ENCODE assay signal across 16 cellular contexts in genomic region chr1:54808443-54809207, GRCh38. TPM values are rescaled to one million over a fixed set of nuclear protein-coding genes. Genes with fewer than 3 reads are reported as not detected.
DNase-seq lines count a peak whose midpoint lies in the region; ATAC-seq and TF ChIP-seq lines count a peak whose summit lies in the region.
"Had no signal": no experiment of that assay in that cellular context is flagged by ENCODE, and none has a peak within 500 bp of the region (broad histone marks: within the 10 kb centered on the region; RNA-seq: fewer than 3 reads in every experiment).

No MANE protein-coding gene starts in this region.

- no peak for ATAC-seq in HG02981 (IDR thresholded peaks at IDR 0.05; ENCODE audit: unreplicated experiment)

- no peak overlapping the region for H3K4me3 ChIP-seq in mammary epithelial cell (replicated peaks in 1 of 3; ENCODE audit: insufficient read depth in 1 of 3, low read depth in 2 of 3, low read length in 3 of 3)
- H3K4me3 ChIP-seq: BLaER1 treated with 17β-estradiol and CSF1 and Interleukin-3, amounts not matched to agents 10 nM and 100 nM had no signal

- no peak overlapping the region for H3K9ac ChIP-seq in mammary epithelial cell (ENCODE audit: insufficient read depth, low read length)
- H3K9ac ChIP-seq: KMS-11 had no signal

- H3K4me1 Mint-ChIP-seq in MCF 10A (ENCODE audit: insufficient read depth, unreplicated experiment) = peaks cover 9% of the 10 kb centered on the region
- H3K4me1 Mint-ChIP-seq in immature natural killer cell = peaks cover 88 to 92% of the 10 kb centered on the region in 2 donors

- H3K9me3 ChIP-seq in mammary epithelial cell (replicated peaks; ENCODE audit: insufficient read depth, low read length) = no peaks in the 10 kb centered on the region
- H3K9me3 ChIP-seq: BLaER1 treated with 17β-estradiol and CSF1 and Interleukin-3, amounts not matched to agents 10 nM and 100 nM had no signal

- H3K4me3 Mint-ChIP-seq in MCF 10A (ENCODE audit: unreplicated experiment) (no peak overlapping the region), immature natural killer cell (peak overlapping the region; percentile 84 to 97 (median 91))

- no peaks in the 10 kb centered on the region for H4K20me1 ChIP-seq in mammary epithelial cell (ENCODE audit: insufficient read depth, low read length)
- H4K20me1 ChIP-seq: BLaER1 treated with 17β-estradiol and CSF1 and Interleukin-3, amounts not matched to agents 10 nM and 100 nM had no signal

- H3K27me3 Mint-ChIP-seq in MCF 10A (ENCODE audit: insufficient read depth, unreplicated experiment) (no peaks in the 10 kb centered on the region), immature natural killer cell (ENCODE audit: low read depth in 3 of 3) (peaks cover 0 to 13% (median 2%) of the 10 kb centered on the region in 3 donors)

- no peak overlapping the region for H3K4me2 ChIP-seq in mammary epithelial cell (ENCODE audit: insufficient read depth, low read depth, low read length)
- H3K4me2 ChIP-seq: KMS-11 had no signal

- BruUV-seq in MCF 10A (replicated peaks; lab: Mats Ljungman, UMichigan) (no TSS peak), mammary epithelial cell (replicated peaks; lab: Mats Ljungman, UMichigan) (no TSS peak)

- dilution Hi-C loops in mammary epithelial cell (cut with HindIII; ENCODE audit: low sequenced_read_pairs) = no loop called here

- H3K4me1 ChIP-seq in mammary epithelial cell (ENCODE audit: insufficient read depth, low read length) = peaks cover 17% of the 10 kb centered on the region

- no peaks in the 10 kb centered on the region for H3K9me3 Mint-ChIP-seq in MCF 10A (ENCODE audit: unreplicated experiment)
- no peaks in the 10 kb centered on the region for H3K9me3 Mint-ChIP-seq in immature natural killer cell
- H3K9me3 Mint-ChIP-seq: activated T-helper 2 cell treated with anti-CD3 and anti-CD28 coated beads, Interferon-gamma antibody, Interleukin-2, Interleukin-4, amounts not matched to agents 10 μg/mL and 5 μg/mL and 100 μg/mL, durations not matched to agents 14 hours and 24 hours and 36 hours had no signal

- no peaks in the 10 kb centered on the region for H3K79me2 ChIP-seq in mammary epithelial cell (ENCODE audit: insufficient read depth, low read length)

- peak; percentile 17 for TF ChIP-seq CTCF in MCF 10A (IDR thresholded peaks at IDR 0.05; ENCODE audit: unreplicated experiment)
- no peak for TF ChIP-seq CTCF in mammary epithelial cell (conservative IDR thresholded peaks at IDR 0.05 in 1 of 2, IDR thresholded peaks at IDR 0.05 in 1 of 2; ENCODE audit: extremely low read depth in 1 of 2, insufficient read depth in 1 of 2, low read depth in 1 of 2, low read length in 2 of 2)

- in situ Hi-C loops in mammary epithelial cell (cut with MboI; ENCODE audit: low sequenced_read_pairs in 2 of 2) = loop anchor here (10.0 to 25.0 kb wide), 4 partner anchors 314 to 946 kb away; partner anchors contain the start of genes TCEANC2 (in 1 of the 2) and TMEM59 (in 1 of the 2)

- no peak overlapping the region for H2AFZ ChIP-seq in mammary epithelial cell (ENCODE audit: low read depth, low read length)

- POLR2A ChIA-PET in MCF 10A (lab: Yijun Ruan, JAX) = no interaction called here

- DNase-seq in MCF 10A (ENCODE audit: unreplicated experiment) = no peak
- DNase-seq in mammary epithelial cell = no peak
- DNase-seq in amniotic epithelial cell (ENCODE audit: low read depth) = peak; percentile 24
- no peak for DNase-seq in immature natural killer cell
- DNase-seq in ureter (ENCODE audit: low spot score) = peak; percentile 25
- DNase-seq in activated CD4-positive, CD25-positive, alpha-beta regulatory T cell (lab: John Stamatoyannopoulos, UW) = no peak
- no peak for DNase-seq in NCI-H128 (lab: John Stamatoyannopoulos, UW; ENCODE audit: unreplicated experiment)
- DNase-seq: cortex of kidney, NCI-H2107, retina, RPMI8226 had no signal

- WGBS in mammary epithelial cell (ENCODE audit: low coverage, missing lambda C conversion rate) = 73% methylated on average over 8 of the region's 12 CpGs

- H3K36me3 Mint-ChIP-seq in MCF 10A (ENCODE audit: insufficient read depth, unreplicated experiment) (no peaks in the 10 kb centered on the region), immature natural killer cell (peaks cover 8 to 14% (median 10%) of the 10 kb centered on the region in 3 donors)

- H3K27ac Mint-ChIP-seq in MCF 10A (ENCODE audit: low read depth, unreplicated experiment) (no peak overlapping the region), immature natural killer cell (peak overlapping the region; percentile 94 to 99 (median 96))
- H3K27ac Mint-ChIP-seq: activated T-helper 2 cell treated with anti-CD3 and anti-CD28 coated beads, Interferon-gamma antibody, Interleukin-2, Interleukin-4, amounts not matched to agents 10 μg/mL and 5 μg/mL and 100 μg/mL, durations not matched to agents 14 hours and 24 hours and 36 hours had no signal

- H3K36me3 ChIP-seq in mammary epithelial cell (ENCODE audit: insufficient read depth, low read length) = no peaks in the 10 kb centered on the region
- H3K36me3 ChIP-seq: BLaER1 treated with 17β-estradiol and CSF1 and Interleukin-3, amounts not matched to agents 10 nM and 100 nM had no signal

- no peak overlapping the region for H3K27ac ChIP-seq in mammary epithelial cell (ENCODE audit: insufficient read depth, low read depth, low read length)
- H3K27ac ChIP-seq: KMS-11 had no signal

- CTCF ChIA-PET in MCF 10A (lab: Yijun Ruan, JAX) (interaction anchor here (0.6 to 1.7 kb wide), 9 partner anchors 13 to 277 kb away, joined by 3 to 6 read pairs (median 4); no protein-coding TSS in a partner anchor), mammary epithelial cell (lab: Charles Lee; ENCODE audit: low non-redundant PET) (no interaction called here)

- no peaks in the 10 kb centered on the region for H3K27me3 ChIP-seq in mammary epithelial cell (ENCODE audit: insufficient read depth, low read length)
- H3K27me3 ChIP-seq: BLaER1 treated with 17β-estradiol and CSF1 and Interleukin-3, amounts not matched to agents 10 nM and 100 nM had no signal

- intact Hi-C loops in MCF 10A (cut with micrococcal nuclease) = no loop called here
- intact Hi-C loops in mammary epithelial cell (cut with micrococcal nuclease) = no loop called here

RNA-seq across cellular contexts. Expression of gene TTC22, which starts 7.5 kb away (rescaled TPM):
- total RNA-seq in MCF 10A (2022) = 3.0 and 3.1 TPM in 2 replicates
- 10 to 100 TPM in 1 of 2 donors, 1 to 10 TPM in 1; 7.9 to 13.3 TPM for total RNA-seq in mammary epithelial cell
- 7.0 TPM for polyA plus RNA-seq in mammary epithelial cell
- 10.0 TPM for polyA minus RNA-seq in mammary epithelial cell
- 10 to 100 TPM in 1 of 3 donors, 1 to 10 TPM in 2; 5.2 to 13.7 (median 5.6) TPM for polyA plus RNA-seq in immature natural killer cell
- 14.9 TPM for total RNA-seq in ureter
- total RNA-seq: H4 had no signal

RNA-seq across cellular contexts. Expression of gene PARS2, which starts 44.3 kb away (rescaled TPM):
- total RNA-seq in MCF 10A (2022) (4.7 and 5.4 TPM in 2 replicates), mammary epithelial cell (10 to 100 TPM in 1 of 2 donors, 1 to 10 TPM in 1; 4.5 to 10.3 TPM), ureter (6.2 TPM)
- polyA plus RNA-seq in mammary epithelial cell (3.5 TPM), immature natural killer cell (1 to 10 TPM in 2 of 3 donors, under 1 TPM in 1; 0.89 to 4.0 (median 3.3) TPM)
- polyA minus RNA-seq in mammary epithelial cell = 11.1 TPM

Comparison
In these comparisons a context has a peak if more than half of its experiments do, and no peak if none do; other contexts are left out.
1. DNase-seq: peak in amniotic epithelial cell (single experiment) and ureter (single experiment); none in MCF 10A (single experiment), mammary epithelial cell (single experiment), immature natural killer cell (0 of 3), activated CD4-positive, CD25-positive, alpha-beta regulatory T cell (0 of 4) and NCI-H128 (single experiment).